Comparison of ENCODE assay signal across 10 cellular contexts in the genomic region with DNA sequence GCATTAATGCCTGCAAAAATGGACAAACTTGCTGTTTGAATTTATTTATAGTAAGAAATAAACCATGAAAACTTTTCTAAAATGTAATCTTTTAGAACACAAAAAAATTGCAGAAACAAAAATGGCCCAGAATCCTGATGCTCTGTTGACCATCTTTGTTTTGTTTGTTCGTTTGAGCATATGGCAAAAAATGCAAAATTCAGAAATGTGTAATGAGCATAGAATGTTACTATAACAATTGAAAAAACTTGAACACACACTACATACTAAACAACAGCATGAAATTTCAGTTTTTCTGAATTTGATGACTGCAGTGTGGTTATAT. TPM values are rescaled to one million over a fixed set of nuclear protein-coding genes. Genes with fewer than 3 reads are reported as not detected.
DNase-seq lines count a peak whose midpoint lies in the region; ATAC-seq and TF ChIP-seq lines count a peak whose summit lies in the region.
"Had no signal": no experiment of that assay in that cellular context is flagged by ENCODE, and none has a peak within 500 bp of the region (broad histone marks: within the 10 kb centered on the region; RNA-seq: fewer than 3 reads in every experiment).

No MANE protein-coding gene starts in this region.

- H3K9ac ChIP-seq in ES-I3 (ENCODE audit: low read depth, low read length): peak overlapping the region; percentile 48
- H3K9ac ChIP-seq in KMS-11: no peak overlapping the region

- H3K9me3 ChIP-seq in ES-I3 (ENCODE audit: control insufficient read depth, insufficient read depth, low read length) (no peaks in the 10 kb centered on the region), ectodermal cell (ENCODE audit: control insufficient read depth, low read length) (no peaks in the 10 kb centered on the region), osteoblast (ENCODE audit: low read depth, low read length) (no peaks in the 10 kb centered on the region)
- H3K9me3 ChIP-seq in CD8-positive, alpha-beta T cell (ENCODE audit: low read length): no peaks in the 10 kb centered on the region
- H3K9me3 ChIP-seq: body of pancreas had no signal

- ATAC-seq in activated CD4-positive, CD25-positive, alpha-beta regulatory T cell treated with anti-CD3 and anti-CD28 coated beads, Interleukin-2, amount 50 U/mL, for 24 hours: no peak
- no peak for ATAC-seq in CD8-positive, alpha-beta T cell
- ATAC-seq: body of pancreas had no signal

- 29 to 50% methylated on average over 1 of the region's 1 CpG for WGBS in ectodermal cell, 2 experiments

- H3K79me2 ChIP-seq in KMS-11 (ENCODE audit: insufficient read depth, low read depth) (peaks cover 39% of the 10 kb centered on the region), osteoblast (ENCODE audit: insufficient read depth, low read length) (peaks cover 38% of the 10 kb centered on the region)

- no peak for TF ChIP-seq CTCF in KMS-11 (conservative IDR thresholded peaks at IDR 0.05; ENCODE audit: low read depth, low read length)
- no peak for TF ChIP-seq CTCF in osteoblast (IDR thresholded peaks at IDR 0.05; ENCODE audit: extremely low read depth, low read depth, low read length)
- TF ChIP-seq CTCF in CD8-positive, alpha-beta T cell (IDR thresholded peaks at IDR 0.05): no peak

- CTCF ChIA-PET in CD8-positive, alpha-beta T cell (lab: Charles Lee): no interaction called here

- H4K20me1 ChIP-seq in KMS-11 (ENCODE audit: insufficient read depth) (peaks cover 7% of the 10 kb centered on the region; the same call in 1 of the 2 replicates), osteoblast (ENCODE audit: insufficient read depth, low read length) (no peaks in the 10 kb centered on the region)

- peaks cover 15% of the 10 kb centered on the region for H3K36me3 Mint-ChIP-seq in CD8-positive, alpha-beta T cell

- no peaks in the 10 kb centered on the region for H3K9me3 Mint-ChIP-seq in CD8-positive, alpha-beta T cell
- H3K9me3 Mint-ChIP-seq: CD8-positive, alpha-beta memory T cell had no signal

- DNase-seq in osteoblast (ENCODE audit: insufficient read length, low spot score, missing footprints) (no peak), RPMI8226 (no peak)
- DNase-seq in CD8-positive, alpha-beta T cell: no peak
- DNase-seq: activated CD4-positive, CD25-positive, alpha-beta regulatory T cell; body of pancreas; CD8-positive, alpha-beta memory T cell had no signal

- no peak overlapping the region for H3K4me3 ChIP-seq in KMS-11 (IDR thresholded peaks at IDR 0.05; ENCODE audit: insufficient read depth, low read depth, low read length)
- H3K4me3 ChIP-seq in ectodermal cell (ENCODE audit: insufficient read depth, low read depth, low read length): no peak overlapping the region
- peak overlapping the region; percentile 51 for H3K4me3 ChIP-seq in osteoblast (ENCODE audit: insufficient read depth, low read length)
- H3K4me3 ChIP-seq in CD8-positive, alpha-beta T cell (ENCODE audit: low read depth, low read length): no peak overlapping the region
- H3K4me3 ChIP-seq: body of pancreas had no signal

- H3K27ac Mint-ChIP-seq in CD8-positive, alpha-beta T cell: no peak overlapping the region

- H3K27me3 ChIP-seq in KMS-11 (ENCODE audit: insufficient read depth, low read depth) (no peaks in the 10 kb centered on the region), ectodermal cell (ENCODE audit: control insufficient read depth, insufficient read depth, low read length, poor library complexity, severe bottlenecking) (no peaks in the 10 kb centered on the region), osteoblast (ENCODE audit: insufficient read depth, low read length) (no peaks in the 10 kb centered on the region)
- no peaks in the 10 kb centered on the region for H3K27me3 ChIP-seq in CD8-positive, alpha-beta T cell (ENCODE audit: insufficient read depth, low read length)
- H3K27me3 ChIP-seq: body of pancreas had no signal

- intact Hi-C loops in CD8-positive, alpha-beta T cell (cut with DNase I, micrococcal nuclease): loop anchor here in 1 of 2 experiments (2.0 to 10.0 kb wide), 2 partner anchors 150 to 318 kb away; partner anchors contain the start of gene NOL11

- no peak overlapping the region for H3K27ac ChIP-seq in KMS-11
- H3K27ac ChIP-seq in ectodermal cell (ENCODE audit: insufficient read depth, low read depth, low read length, poor library complexity, severe bottlenecking): peak overlapping the region; percentile 76
- no peak overlapping the region for H3K27ac ChIP-seq in osteoblast (ENCODE audit: low read depth, low read length)
- no peak overlapping the region for H3K27ac ChIP-seq in CD8-positive, alpha-beta T cell (ENCODE audit: low read depth, low read length)

- peak overlapping the region; percentile 28 for H2AFZ ChIP-seq in KMS-11 (ENCODE audit: low read depth)
- H2AFZ ChIP-seq in osteoblast (ENCODE audit: low read length): peak overlapping the region; percentile 83

- H3K27me3 Mint-ChIP-seq in CD8-positive, alpha-beta T cell (ENCODE audit: low read depth): no peaks in the 10 kb centered on the region

- H3K4me2 ChIP-seq in KMS-11: peak overlapping the region; percentile 69
- peak overlapping the region; percentile 89 for H3K4me2 ChIP-seq in osteoblast (ENCODE audit: insufficient read depth, low read length)

- H3K4me3 Mint-ChIP-seq in CD8-positive, alpha-beta T cell: no peak overlapping the region

- POLR2A ChIA-PET in CD8-positive, alpha-beta T cell (lab: Charles Lee): no interaction called here

- H3K4me1 Mint-ChIP-seq in CD8-positive, alpha-beta T cell (ENCODE audit: low read depth): peaks cover 13% of the 10 kb centered on the region

- H3K4me1 ChIP-seq in ES-I3 (ENCODE audit: insufficient read depth, low read length) (peaks cover 18% of the 10 kb centered on the region), KMS-11 (ENCODE audit: low read depth, poor library complexity, severe bottlenecking) (peaks cover 24% of the 10 kb centered on the region), ectodermal cell (ENCODE audit: control insufficient read depth, insufficient read depth, low read length) (peaks cover 28% of the 10 kb centered on the region), osteoblast (ENCODE audit: insufficient read depth, low read length) (peaks cover 23% of the 10 kb centered on the region)
- peaks cover 8% of the 10 kb centered on the region for H3K4me1 ChIP-seq in CD8-positive, alpha-beta T cell (ENCODE audit: insufficient read depth, low read length)

- H3K36me3 ChIP-seq in ES-I3 (ENCODE audit: insufficient read depth, low read length): peaks cover 27% of the 10 kb centered on the region
- peaks cover 15% of the 10 kb centered on the region; the same call in 1 of the 2 replicates for H3K36me3 ChIP-seq in KMS-11 (ENCODE audit: insufficient read depth)
- peaks cover 19% of the 10 kb centered on the region for H3K36me3 ChIP-seq in ectodermal cell (ENCODE audit: control insufficient read depth, insufficient read depth, low read length)
- H3K36me3 ChIP-seq in osteoblast (ENCODE audit: insufficient read depth, low read length): peaks cover 20% of the 10 kb centered on the region
- no peaks in the 10 kb centered on the region for H3K36me3 ChIP-seq in CD8-positive, alpha-beta T cell (ENCODE audit: insufficient read depth, low read length)

RNA-seq across cellular contexts. Expression of gene KPNA2, which starts 1.1 kb away (rescaled TPM):
- polyA plus RNA-seq in ectodermal cell (2013, experiment 1 of 4): 328 TPM
- 288 TPM for polyA plus RNA-seq in ectodermal cell (2013, experiment 2 of 4)
- 318 TPM for polyA plus RNA-seq in ectodermal cell (2013, experiment 3 of 4)
- polyA plus RNA-seq in ectodermal cell (2013, experiment 4 of 4): 331 TPM
- total RNA-seq in osteoblast: 40.1 and 40.9 TPM in 2 replicates
- 100 to 1,000 TPM; 111 to 121 TPM for total RNA-seq in CD8-positive, alpha-beta T cell

RNA-seq across cellular contexts. Expression of gene C17orf58, which starts 38.1 kb away (rescaled TPM):
- 18.7 TPM for polyA plus RNA-seq in ectodermal cell (2013, experiment 1 of 4)
- polyA plus RNA-seq in ectodermal cell (2013, experiment 2 of 4): 15.8 TPM
- 20.1 TPM for polyA plus RNA-seq in ectodermal cell (2013, experiment 3 of 4)
- polyA plus RNA-seq in ectodermal cell (2013, experiment 4 of 4): 21.4 TPM
- 7.2 and 8.3 TPM in 2 replicates for total RNA-seq in osteoblast
- under 1 TPM; 0.19 to 0.30 TPM for total RNA-seq in CD8-positive, alpha-beta T cell
